Comparison of ENCODE assay signal across 9 cellular contexts in the genomic region with DNA sequence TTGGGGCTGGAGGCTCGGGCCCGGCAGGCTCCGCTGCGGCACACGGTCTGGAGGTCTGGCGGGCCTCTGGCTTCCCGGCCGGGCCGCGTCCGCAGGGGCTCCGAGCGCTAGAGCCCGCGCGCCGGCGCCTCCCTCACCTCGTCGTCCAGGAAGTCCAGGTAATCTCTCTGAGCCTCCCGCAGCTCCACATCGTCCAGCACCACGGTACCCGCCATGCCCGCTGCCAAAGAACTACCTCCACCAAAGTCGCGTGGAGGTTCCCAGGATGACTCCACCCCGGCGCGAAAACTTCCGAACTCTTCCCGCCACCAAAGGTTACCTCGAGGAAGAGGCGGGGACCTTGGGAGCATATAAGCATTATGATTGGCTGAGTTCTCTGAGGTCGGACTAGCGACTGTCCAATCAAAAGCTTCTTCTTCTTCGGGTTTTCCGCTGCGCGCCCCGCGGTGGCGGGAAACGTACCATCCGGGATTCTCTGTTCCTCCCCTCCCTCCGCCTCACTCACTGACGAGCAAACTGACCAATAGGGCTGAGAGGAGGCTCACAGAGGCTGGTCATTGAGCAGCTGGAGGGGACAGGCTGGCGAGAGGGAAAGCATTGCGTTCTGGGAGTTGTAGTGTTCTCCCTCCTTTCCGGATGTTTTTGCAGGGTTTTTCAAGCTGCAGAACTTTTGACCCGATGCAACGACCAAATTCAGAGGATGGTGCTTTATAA. TPM values are rescaled to one million over a fixed set of nuclear protein-coding genes. Genes with fewer than 3 reads are reported as not detected.
DNase-seq lines count a peak whose midpoint lies in the region; ATAC-seq, FAIRE-seq and TF ChIP-seq lines count a peak whose summit lies in the region.
"Had no signal": no experiment of that assay in that cellular context is flagged by ENCODE, and none has a peak within 500 bp of the region (broad histone marks: within the 10 kb centered on the region; RNA-seq: fewer than 3 reads in every experiment).

A gene (minus strand): TSS at position 283 of the 714 bp plus-strand sequence. CDS start 68 bp downstream, at position 215.

- peaks cover 14% of the 10 kb centered on the region for H3K4me1 Mint-ChIP-seq in chondrocyte (ENCODE audit: low read depth)

- FAIRE-seq in kidney (lab: Jason Lieb, UNC) = peak; percentile 99

- TF ChIP-seq CTCF in AG10803 (conservative IDR thresholded peaks at IDR 0.05; ENCODE audit: low read length) (peak; percentile 17; the same call in 1 of the 2 replicates), chondrocyte (IDR thresholded peaks at IDR 0.05) (no peak), kidney (IDR thresholded peaks at IDR 0.05; ENCODE audit: borderline replicate concordance, extremely low read depth, insufficient read depth) (no peak)

- DNase-seq in AG10803 (ENCODE audit: low read depth) (peak; percentile 99), NCI-H460 (ENCODE audit: extremely low read depth, low read depth) (peak; percentile 97), chondrocyte (ENCODE audit: low spot score) (peak; percentile 97), kidney (peak; percentile 98)
- DNase-seq in activated CD4-positive, CD25-positive, alpha-beta regulatory T cell treated with anti-CD3 and anti-CD28 coated beads, Interleukin-2, amount 50 U/mL, for 72 hours = peak; percentile 92
- peak; percentile 97 for DNase-seq in stimulated activated CD4-positive, alpha-beta T cell treated with anti-CD3 and anti-CD28 coated beads, Interleukin-15, amount 100 ng/mL, for 24 hours

- H3K36me3 Mint-ChIP-seq in chondrocyte (ENCODE audit: low read depth) = peaks cover 16% of the 10 kb centered on the region

- H3K27me3 Mint-ChIP-seq in chondrocyte (ENCODE audit: low read depth) = no peaks in the 10 kb centered on the region
- H3K27me3 Mint-ChIP-seq: dendritic cell treated with granulocyte-macrophage colony-stimulating factor and Interleukin-4, amounts not matched to agents 40 ng/mL and 50 ng/mL, for 4 days had no signal

- peaks cover 6 to 9% of the 10 kb centered on the region in 2 donors for H3K4me1 ChIP-seq in kidney (ENCODE audit: control insufficient read depth in 1 of 2, insufficient read depth in 1 of 2, low read depth in 1 of 2, low read length in 2 of 2)

- H3K27ac Mint-ChIP-seq in chondrocyte (ENCODE audit: unreplicated experiment) = no peak within 1 kb of the TSS
- H3K27ac Mint-ChIP-seq: dendritic cell treated with granulocyte-macrophage colony-stimulating factor and Interleukin-4, amounts not matched to agents 40 ng/mL and 50 ng/mL, for 4 days had no signal

- peak within 1 kb of the TSS in 1 of 2 donors; percentile 41 for H3K27ac ChIP-seq in kidney (ENCODE audit: low read depth in 2 of 2, low read length in 2 of 2)

- H3K4me3 Mint-ChIP-seq in chondrocyte (ENCODE audit: unreplicated experiment) = no peak within 1 kb of the TSS
- H3K4me3 Mint-ChIP-seq: dendritic cell treated with granulocyte-macrophage colony-stimulating factor and Interleukin-4, amounts not matched to agents 40 ng/mL and 50 ng/mL, for 4 days had no signal

- H3K4me3 ChIP-seq in AG10803 (ENCODE audit: low read length) (peak within 1 kb of the TSS; percentile 88), kidney (ENCODE audit: low read length in 2 of 2) (peak within 1 kb of the TSS; percentile 86 to 89)

- ATAC-seq in GM19043 (IDR thresholded peaks at IDR 0.05; ENCODE audit: low read depth, unreplicated experiment) (peak; percentile 95), HG03378 (IDR thresholded peaks at IDR 0.05; ENCODE audit: unreplicated experiment) (peak; percentile 98)

- intact Hi-C loops in kidney (cut with DNase I) = no loop called here

- no peaks in the 10 kb centered on the region for H3K9me3 ChIP-seq in kidney (ENCODE audit: control insufficient read depth in 1 of 2, low read length in 2 of 2)

- H3K9ac ChIP-seq in kidney (ENCODE audit: low read length in 2 of 2) = peak within 1 kb of the TSS; percentile 59 to 82

- peaks cover 5 to 17% of the 10 kb centered on the region in 2 donors for H3K36me3 ChIP-seq in kidney (ENCODE audit: control insufficient read depth in 1 of 2, insufficient read depth in 2 of 2, low read length in 2 of 2)

- H3K9me3 Mint-ChIP-seq in chondrocyte (ENCODE audit: low read depth) = no peaks in the 10 kb centered on the region
- H3K9me3 Mint-ChIP-seq: dendritic cell treated with granulocyte-macrophage colony-stimulating factor and Interleukin-4, amounts not matched to agents 40 ng/mL and 50 ng/mL, for 4 days had no signal

RNA-seq across cellular contexts. Expression of the gene that starts here (rescaled TPM):
- total RNA-seq in NCI-H460 (2014; rRNA removed; shearing (Covaris generic)) = 32.7 and 35.4 TPM in 2 replicates
- 209 and 239 TPM in 2 replicates for polyA plus RNA-seq in NCI-H460 (2014; cell fraction: nucleus; rRNA removed)
- total RNA-seq in chondrocyte = 23.0 to 55.0 TPM (median 24.9 TPM) in 3 replicates
- 40.9 TPM for total RNA-seq in kidney
- 19.7 TPM for polyA plus RNA-seq in kidney (ENCODE audit: insufficient read depth, low read depth, low replicate concordance)
